17 cellular contexts compared by ENCODE assay signal in the genomic region with DNA sequence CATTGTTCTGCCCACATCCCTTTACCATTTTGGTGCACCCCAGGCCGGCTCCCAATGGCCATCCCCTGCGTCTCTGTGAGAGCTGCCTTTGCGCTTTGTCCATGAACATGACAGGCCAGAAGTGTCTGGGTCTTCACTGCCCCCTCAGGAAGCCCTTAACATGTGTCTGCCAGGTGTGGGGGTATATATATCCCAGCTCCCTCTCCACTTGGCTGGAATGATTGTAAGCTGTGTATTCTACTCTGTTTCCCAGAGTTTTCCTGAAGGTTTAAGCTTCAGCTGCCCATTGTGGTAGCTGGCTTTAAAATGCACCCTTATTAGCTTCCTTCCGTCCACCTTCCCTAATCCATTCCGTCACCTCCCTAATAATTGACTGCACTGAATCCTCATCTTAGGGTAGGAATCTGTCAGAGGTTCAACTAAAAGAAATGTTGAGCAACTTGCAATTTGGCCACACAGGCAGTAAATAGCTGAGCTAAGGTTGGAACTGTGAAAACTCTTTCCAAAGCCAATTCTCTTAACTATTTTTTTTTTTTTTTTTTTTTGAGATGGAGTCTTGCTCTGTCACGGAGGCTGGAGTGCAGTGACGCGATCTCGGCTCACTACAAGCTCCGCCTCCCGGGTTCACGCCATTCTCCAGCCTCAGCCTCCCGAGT. TPM values are rescaled to one million over a fixed set of nuclear protein-coding genes. Genes with fewer than 3 reads are reported as not detected.
DNase-seq lines count a peak whose midpoint lies in the region; ATAC-seq and TF ChIP-seq lines count a peak whose summit lies in the region.
"Had no signal": no experiment of that assay in that cellular context is flagged by ENCODE, and none has a peak within 500 bp of the region (broad histone marks: within the 10 kb centered on the region; RNA-seq: fewer than 3 reads in every experiment).

No MANE protein-coding gene starts in this region.

- no peak overlapping the region for H3K27ac ChIP-seq in left ventricle myocardium inferior (replicated peaks)
- no peak overlapping the region for H3K27ac ChIP-seq in HEK293 (ENCODE audit: extremely low read depth, low read depth, low read length)
- H3K27ac ChIP-seq in aorta (ENCODE audit: low read depth in 1 of 2, low read length in 2 of 2): no peak overlapping the region
- H3K27ac ChIP-seq: 22Rv1, C4-2B had no signal

- H3K4me1 ChIP-seq in left ventricle myocardium inferior: peaks cover 16% of the 10 kb centered on the region
- H3K4me1 ChIP-seq in HEK293 (ENCODE audit: control insufficient read depth, insufficient read depth, low read length): no peaks in the 10 kb centered on the region
- H3K4me1 ChIP-seq in aorta (ENCODE audit: control insufficient read depth in 1 of 2, insufficient read depth in 2 of 2, low read length in 2 of 2): no peaks in the 10 kb centered on the region
- H3K4me1 ChIP-seq: A549, Caco-2 had no signal

- intact Hi-C loops in Right ventricle myocardium inferior (cut with DNase I) (no loop called here), left ventricle myocardium inferior (cut with micrococcal nuclease) (no loop called here), aorta (cut with DNase I) (no loop called here)

- 95 to 96% methylated on average over 11 to 13 of the region's 13 CpGs for WGBS in aorta, 2 donors

- peak; percentile 56 for ATAC-seq in Right ventricle myocardium inferior
- peak; percentile 51 for ATAC-seq in aorta (ENCODE audit: low FRiP score)
- ATAC-seq: HCT116 had no signal

- no peak for TF ChIP-seq CTCF in left ventricle myocardium inferior (IDR thresholded peaks at IDR 0.05; ENCODE audit: borderline replicate concordance)
- TF ChIP-seq CTCF in HEK293 (tag by site-specific recombination; IDR thresholded peaks at IDR 0.05): no peak
- TF ChIP-seq CTCF in fibroblast of the aortic adventitia (IDR thresholded peaks at IDR 0.05; ENCODE audit: insufficient read depth, low read length): no peak

- CTCF ChIA-PET in HEK293 (lab: Yijun Ruan, JAX): no interaction called here

- no peaks in the 10 kb centered on the region for H3K9me3 ChIP-seq in left ventricle myocardium inferior (replicated peaks)
- H3K9me3 ChIP-seq in HEK293 (ENCODE audit: control insufficient read depth, insufficient read depth, low read depth, low read length): no peaks in the 10 kb centered on the region
- no peaks in the 10 kb centered on the region for H3K9me3 ChIP-seq in aorta (ENCODE audit: control insufficient read depth, low read length)
- H3K9me3 ChIP-seq: A549, Caco-2 had no signal

- DNase-seq in Right ventricle myocardium inferior (ENCODE audit: missing footprints) (no peak), left ventricle myocardium inferior (no peak), fibroblast of the aortic adventitia (ENCODE audit: low read depth) (peak; percentile 25), aorta (no peak), HCEC 1CT (no peak), NCI-H1417 (lab: John Stamatoyannopoulos, UW) (no peak)
- DNase-seq: AML-193; Caco-2; CD4-positive, alpha-beta T cell; DMS79; GDM1 had no signal

- H3K4me3 ChIP-seq in left ventricle myocardium inferior (no peak overlapping the region), HEK293 (ENCODE audit: low read depth, low read length) (no peak overlapping the region), fibroblast of the aortic adventitia (ENCODE audit: low read depth, low read length) (no peak overlapping the region), aorta (ENCODE audit: low read length in 2 of 2) (no peak overlapping the region)
- H3K4me3 ChIP-seq: A549, GM23338 had no signal

- POLR2A ChIA-PET in HEK293 (lab: Yijun Ruan, JAX): no interaction called here

- H3K27me3 ChIP-seq in left ventricle myocardium inferior (ENCODE audit: low read depth) (no peaks in the 10 kb centered on the region), aorta (ENCODE audit: control insufficient read depth in 1 of 2, insufficient read depth in 2 of 2, low read length in 1 of 2) (no peaks in the 10 kb centered on the region)

- no peaks in the 10 kb centered on the region for H3K36me3 ChIP-seq in left ventricle myocardium inferior
- H3K36me3 ChIP-seq in HEK293 (ENCODE audit: control insufficient read depth in 2 of 2, insufficient read depth in 1 of 2, low read length in 2 of 2): no peaks in the 10 kb centered on the region
- H3K36me3 ChIP-seq in aorta (ENCODE audit: control insufficient read depth in 1 of 2, insufficient read depth in 2 of 2, low read length in 1 of 2): no peaks in the 10 kb centered on the region

TF ChIP-seq in HEK293, 187 proteins besides CTCF, POLR2A, EP300 and RAD21:
- TF ChIP-seq ZNF266 (tag by site-specific recombination; IDR thresholded peaks at IDR 0.05; ENCODE audit: low read depth): no peak
- TF ChIP-seq ZNF548 (tag by site-specific recombination; IDR thresholded peaks at IDR 0.05): no peak
- peak; percentile 98 for TF ChIP-seq ZNF37A (tag by site-specific recombination; IDR thresholded peaks at IDR 0.05)

RNA-seq across cellular contexts. Expression of a gene that starts 30.4 kb away (rescaled TPM):
- total RNA-seq in Right ventricle myocardium inferior: 75.3 TPM
- 65.0 TPM for total RNA-seq in left ventricle myocardium inferior
- 34.6 and 108 TPM in 2 replicates for total RNA-seq in fibroblast of the aortic adventitia (ENCODE audit: low replicate concordance)
- 10 to 100 TPM; 87.2 to 96.8 TPM for total RNA-seq in aorta
- 100 to 1,000 TPM in 1 of 2 donors, 10 to 100 TPM in 1; 62.2 to 128 TPM for polyA plus RNA-seq in aorta
